ENCODE assay signal across 2 cellular contexts in genomic region chr22:42625416-42625815, GRCh38.
TF ChIP-seq lines count a peak whose summit lies in the region.

No MANE protein-coding gene starts in this region.

TF ChIP-seq in HepG2, 621 proteins besides CTCF, POLR2A, EP300 and RAD21:
- TF ChIP-seq ZNF615 (CRISPR knock-in tag; IDR thresholded peaks at IDR 0.05; ENCODE audit: borderline replicate concordance) (no peak), RBM22 (optimal IDR thresholded peaks at IDR 0.05; ENCODE audit: low read length) (peak; percentile 66)

TF ChIP-seq in IMR-90, 13 proteins besides CTCF, POLR2A, EP300 and RAD21:
- no peak for TF ChIP-seq CEBPB (IDR thresholded peaks at IDR 0.05; ENCODE audit: low read depth, low read length)
- no peak for TF ChIP-seq SMC3 (IDR thresholded peaks at IDR 0.05; ENCODE audit: low read depth, low read length)
- TF ChIP-seq MAFK (IDR thresholded peaks at IDR 0.05; ENCODE audit: low read depth, low read length) = no peak
